ENCODE assay signal across 3 cellular contexts in the genomic region with DNA sequence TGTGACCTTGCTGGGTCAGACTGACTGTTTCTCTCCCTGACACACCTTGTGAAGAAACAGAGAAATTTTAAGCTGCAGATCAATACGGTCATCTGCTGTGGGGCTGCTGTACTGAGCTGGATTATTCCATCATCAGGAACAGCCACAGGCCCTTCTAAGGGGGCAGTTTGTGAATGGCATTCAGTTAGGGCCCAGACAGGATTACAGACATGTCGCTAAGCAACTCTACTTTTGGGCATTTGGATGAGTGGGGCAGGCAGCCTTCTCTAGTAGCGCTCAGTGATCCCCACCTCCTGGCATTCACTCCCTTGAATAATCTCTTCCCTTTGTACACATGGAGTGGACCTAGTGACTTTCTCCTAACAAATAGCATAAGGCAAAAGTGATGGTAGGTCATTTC.
"Had no signal": no experiment of that assay in that cellular context is flagged by ENCODE, and none has a peak within 500 bp of the region (broad histone marks: within the 10 kb centered on the region; RNA-seq: fewer than 3 reads in every experiment).

No MANE protein-coding gene starts in this region.

- H3K4me3 ChIP-seq: GM12878 had no signal

- ATAC-seq: GM12878 had no signal

- DNase-seq: GDM1, GF-D8 had no signal
